11 cellular contexts compared by ENCODE assay signal in genomic region chr2:112824701-112825099, GRCh38. TPM values are rescaled to one million over a fixed set of nuclear protein-coding genes. Genes with fewer than 3 reads are reported as not detected.
DNase-seq lines count a peak whose midpoint lies in the region; ATAC-seq and TF ChIP-seq lines count a peak whose summit lies in the region.
"Had no signal": no experiment of that assay in that cellular context is flagged by ENCODE, and none has a peak within 500 bp of the region (broad histone marks: within the 10 kb centered on the region; RNA-seq: fewer than 3 reads in every experiment).

No MANE protein-coding gene starts in this region.

- no peak for ATAC-seq in body of pancreas
- peak; percentile 21 for ATAC-seq in mucosa of descending colon
- ATAC-seq in HG02973 (IDR thresholded peaks at IDR 0.05; ENCODE audit: unreplicated experiment): no peak
- ATAC-seq: SK-N-SH treated with all-trans-retinoic acid at 6 μM for 48 hours had no signal

- no peaks in the 10 kb centered on the region for H3K27me3 ChIP-seq in BLaER1 treated with 17β-estradiol and CSF1 and Interleukin-3, amounts not matched to agents 10 nM and 100 nM
- no peaks in the 10 kb centered on the region for H3K27me3 ChIP-seq in MG63
- H3K27me3 ChIP-seq in body of pancreas: no peaks in the 10 kb centered on the region
- H3K27me3 ChIP-seq: Peyer's patch had no signal

- TF ChIP-seq CTCF in body of pancreas (IDR thresholded peaks at IDR 0.05) (no peak), mucosa of descending colon (IDR thresholded peaks at IDR 0.05) (no peak)

- H3K4me2 ChIP-seq in BLaER1 treated with 17β-estradiol and CSF1 and Interleukin-3, amounts not matched to agents 10 nM and 100 nM: peak overlapping the region in 7 of 11 experiments; percentile 3 to 28 (median 15); a peak in 8 of 22 replicates

- no peak overlapping the region for H3K9ac ChIP-seq in BLaER1 treated with 17β-estradiol and CSF1 and Interleukin-3, amounts not matched to agents 10 nM and 100 nM

- H3K27ac ChIP-seq in BLaER1 treated with 17β-estradiol and CSF1 and Interleukin-3, amounts not matched to agents 10 nM and 100 nM: peak overlapping the region in 1 of 11 experiments; percentile 36; a peak in 2 of 22 replicates
- H3K27ac ChIP-seq in body of pancreas: peak overlapping the region in 3 of 4 donors; percentile 43 to 77 (median 66)
- H3K27ac ChIP-seq: Peyer's patch had no signal

- H3K36me3 ChIP-seq in BLaER1 treated with 17β-estradiol and CSF1 and Interleukin-3, amounts not matched to agents 10 nM and 100 nM: peaks cover 0 to 12% (median 9%) of the 10 kb centered on the region in 11 experiments; a peak in 15 of 22 replicates
- no peaks in the 10 kb centered on the region; the same call in none of the 2 replicates for H3K36me3 ChIP-seq in MG63
- no peaks in the 10 kb centered on the region for H3K36me3 ChIP-seq in body of pancreas (replicated peaks in 1 of 2; ENCODE audit: insufficient read depth in 1 of 2, low read depth in 2 of 2)
- no peaks in the 10 kb centered on the region for H3K36me3 ChIP-seq in mucosa of descending colon (ENCODE audit: low read depth)
- H3K36me3 ChIP-seq: Peyer's patch had no signal

- peaks cover 0 to 13% (median 0%) of the 10 kb centered on the region in 11 experiments; a peak in 4 of 22 replicates for H4K20me1 ChIP-seq in BLaER1 treated with 17β-estradiol and CSF1 and Interleukin-3, amounts not matched to agents 10 nM and 100 nM

- no peak overlapping the region for H3K4me3 ChIP-seq in BLaER1 treated with 17β-estradiol and CSF1 and Interleukin-3, amounts not matched to agents 10 nM and 100 nM
- H3K4me3 ChIP-seq in MG63 (no peak overlapping the region), body of pancreas (no peak overlapping the region), mucosa of descending colon (no peak overlapping the region)
- H3K4me3 ChIP-seq: Peyer's patch had no signal

- intact Hi-C loops in body of pancreas (cut with DNase I): no loop called here
- intact Hi-C loops in mucosa of descending colon (cut with DNase I, micrococcal nuclease): no loop called here

- H3K9me3 ChIP-seq in BLaER1 treated with 17β-estradiol and CSF1 and Interleukin-3, amounts not matched to agents 10 nM and 100 nM (replicated peaks in 1 of 11): peaks cover 0 to 53% (median 39%) of the 10 kb centered on the region in 11 experiments; a peak in 18 of 22 replicates
- H3K9me3 ChIP-seq in MG63 (no peaks in the 10 kb centered on the region), body of pancreas (no peaks in the 10 kb centered on the region), mucosa of descending colon (no peaks in the 10 kb centered on the region)
- H3K9me3 ChIP-seq: Peyer's patch had no signal

- DNase-seq in MG63: peak; percentile 34
- no peak for DNase-seq in body of pancreas
- DNase-seq in mucosa of descending colon: no peak
- DNase-seq in GM19240 (ENCODE audit: insufficient read length, low spot score): no peak
- no peak for DNase-seq in medulla oblongata (ENCODE audit: extremely low spot score)
- DNase-seq: H9, NCI-H187 treated with DMSO at 0.1 percent for 48 hours, Peyer's patch had no signal

- peaks cover 30 to 60% (median 42%) of the 10 kb centered on the region in 10 experiments for H3K4me1 ChIP-seq in BLaER1 treated with 17β-estradiol and CSF1 and Interleukin-3, amounts not matched to agents 10 nM and 100 nM
- H3K4me1 ChIP-seq in body of pancreas: peaks cover 17% of the 10 kb centered on the region
- H3K4me1 ChIP-seq in mucosa of descending colon (ENCODE audit: low read depth): no peaks in the 10 kb centered on the region

- no peak for TF ChIP-seq POLR2A in body of pancreas (IDR thresholded peaks at IDR 0.05)

RNA-seq across cellular contexts. Expression of gene IL1B, which starts 11.9 kb away (rescaled TPM):
- 15.8 and 21.6 TPM in 2 replicates for total RNA-seq in MG63 (2014; rRNA removed; shearing (Covaris generic); ENCODE audit: low replicate concordance)
- total RNA-seq in body of pancreas: 1 to 10 TPM; 1.3 to 2.6 TPM
- total RNA-seq in mucosa of descending colon: 1 to 10 TPM; 2.1 to 6.4 (median 4.2) TPM
- total RNA-seq: H9 had no signal

RNA-seq across cellular contexts. Expression of gene IL1A, which starts 40.4 kb away (rescaled TPM):
- 2.1 TPM in 1 of 2 replicates, not detected in the other for total RNA-seq in MG63 (2014; rRNA removed; shearing (Covaris generic); ENCODE audit: low replicate concordance)
- total RNA-seq in body of pancreas (not detected), mucosa of descending colon (not detected)
- total RNA-seq: Peyer's patch had no signal
